ENCODE assay signal across 8 cellular contexts in genomic region chr3:101950510-101950909, GRCh38.
DNase-seq lines count a peak whose midpoint lies in the region; ATAC-seq and TF ChIP-seq lines count a peak whose summit lies in the region.

No MANE protein-coding gene starts in this region.

- in situ Hi-C loops in gastrocnemius medialis (cut with MboI; ENCODE audit: low sequenced_read_pairs in 4 of 4) = no loop called here

- intact Hi-C loops in gastrocnemius medialis (cut with DNase I; ENCODE audit: low total_unique reads) = no loop called here

- H3K9me3 ChIP-seq in SJCRH30 (replicated peaks) = 0 out of 2 replicates have a peak, but pooled peaks cover 3% of the 10 kb centered on the region
- H3K9me3 ChIP-seq in gastrocnemius medialis = no peaks in the 10 kb centered on the region

- TF ChIP-seq POLR2A in gastrocnemius medialis (IDR thresholded peaks at IDR 0.05) = no peak

- ATAC-seq in GM21825 (IDR thresholded peaks at IDR 0.05; ENCODE audit: unreplicated experiment) (peak; percentile 91), gastrocnemius medialis (no peak)

- H3K4me1 ChIP-seq in SJCRH30 (peaks cover 8% of the 10 kb centered on the region), gastrocnemius medialis (no peaks in the 10 kb centered on the region)

- H3K4me3 ChIP-seq in SJCRH30 = no peak overlapping the region
- no peak overlapping the region for H3K4me3 ChIP-seq in gastrocnemius medialis

- H3K27me3 ChIP-seq in SJCRH30 = no peaks in the 10 kb centered on the region
- no peaks in the 10 kb centered on the region for H3K27me3 ChIP-seq in gastrocnemius medialis

- no peak for TF ChIP-seq CTCF in gastrocnemius medialis (IDR thresholded peaks at IDR 0.05 in 4 of 5, conservative IDR thresholded peaks at IDR 0.05 in 1 of 5)

- DNase-seq in GM04504 (ENCODE audit: low read depth) (peak; percentile 95), SJCRH30 (peak in 1 of 2 experiments; percentile 36), kidney tubule cell (ENCODE audit: low spot score) (peak; percentile 99), gastrocnemius medialis (no peak), hypothalamus (lab: John Stamatoyannopoulos, UW) (no peak), RPMI8226 (no peak), midbrain (lab: John Stamatoyannopoulos, UW) (no peak)

- H3K36me3 ChIP-seq in SJCRH30 (no peaks in the 10 kb centered on the region), gastrocnemius medialis (no peaks in the 10 kb centered on the region)

- H3K27ac ChIP-seq in SJCRH30 (peak overlapping the region; percentile 19), gastrocnemius medialis (no peak overlapping the region)

Comparison
In these comparisons a context has a peak if more than half of its experiments do, and no peak if none do; other contexts are left out.
1. DNase-seq: peak in GM04504 (single experiment) and kidney tubule cell (single experiment); none in gastrocnemius medialis (0 of 2), hypothalamus (0 of 51), RPMI8226 (single experiment) and midbrain (single experiment).